Comparison of ENCODE assay signal across 8 cellular contexts in genomic region chr12:124771462-124772361, GRCh38.
A peak's percentile ranks its signal among the peaks of the same experiment; 100 is the strongest.
DNase-seq lines count a peak whose midpoint lies in the region; ATAC-seq, FAIRE-seq and TF ChIP-seq lines count a peak whose summit lies in the region.

No MANE protein-coding gene starts in this region.

- H3K36me3 Mint-ChIP-seq in astrocyte (ENCODE audit: low read depth, unreplicated experiment), result peaks cover 4% of the 10 kb centered on the region

- H3K4me2 ChIP-seq in astrocyte (ENCODE audit: low read length), result peak overlapping the region; percentile 52

- peaks cover 5% of the 10 kb centered on the region for H3K27me3 Mint-ChIP-seq in astrocyte (ENCODE audit: low read depth, unreplicated experiment)

- H3K36me3 ChIP-seq in astrocyte (ENCODE audit: insufficient read depth, low read length) (no peaks in the 10 kb centered on the region), small intestine (ENCODE audit: control insufficient read depth in 2 of 2, insufficient read depth in 2 of 2, low read length in 2 of 2) (no peaks in the 10 kb centered on the region)

- H3K9me3 Mint-ChIP-seq in astrocyte (ENCODE audit: unreplicated experiment), result peaks cover 4% of the 10 kb centered on the region

- ATAC-seq in GM19351 (IDR thresholded peaks at IDR 0.05; ENCODE audit: unreplicated experiment) (no peak), HG03520 (IDR thresholded peaks at IDR 0.05; ENCODE audit: unreplicated experiment) (no peak)

- H3K4me1 ChIP-seq in astrocyte (ENCODE audit: insufficient read depth, low read length) (peaks cover 37% of the 10 kb centered on the region), small intestine (ENCODE audit: control insufficient read depth in 2 of 2, insufficient read depth in 1 of 2, low read depth in 1 of 2, low read length in 1 of 2) (no peaks in the 10 kb centered on the region)

- TF ChIP-seq CTCF in GM12875 (IDR thresholded peaks at IDR 0.05; ENCODE audit: borderline replicate concordance, insufficient read depth, low read depth, low read length), result peak; percentile 95
- peak; percentile 80 for TF ChIP-seq CTCF in astrocyte (IDR thresholded peaks at IDR 0.05; ENCODE audit: insufficient read depth, low read depth, low read length)

- H3K27ac Mint-ChIP-seq in astrocyte (ENCODE audit: unreplicated experiment), result no peak overlapping the region

- 22 to 28% (median 25%) methylated on average over 40 of the region's 40 CpGs for WGBS in small intestine, 3 donors

- no peak overlapping the region for H3K27ac ChIP-seq in astrocyte (ENCODE audit: low read depth, low read length)
- H3K27ac ChIP-seq in small intestine (ENCODE audit: low read depth in 1 of 2, low read length in 1 of 2), result no peak overlapping the region

- peaks cover 23% of the 10 kb centered on the region for H3K4me1 Mint-ChIP-seq in astrocyte (ENCODE audit: low read depth, unreplicated experiment)

- peak; percentile 82 for DNase-seq in NCI-H1694 (lab: John Stamatoyannopoulos, UW)
- DNase-seq in T-helper 9 cell, result peak; percentile 80
- DNase-seq in astrocyte (ENCODE audit: low read depth), result peak; percentile 18
- peak; percentile 30 to 94 (median 73) for DNase-seq in hypothalamus (lab: John Stamatoyannopoulos, UW)
- DNase-seq in small intestine, result peak; percentile 66

- H3K4me3 Mint-ChIP-seq in astrocyte (ENCODE audit: unreplicated experiment), result no peak overlapping the region

- H4K20me1 ChIP-seq in astrocyte (ENCODE audit: insufficient read depth, low read length), result no peaks in the 10 kb centered on the region

- no peaks in the 10 kb centered on the region for H3K79me2 ChIP-seq in astrocyte (ENCODE audit: insufficient read depth, low read length)

- peak overlapping the region; percentile 3 for H2AFZ ChIP-seq in astrocyte (ENCODE audit: low read depth, low read length)

- no peak overlapping the region for H3K4me3 ChIP-seq in GM12875 (ENCODE audit: low read depth, low read length)
- H3K4me3 ChIP-seq in astrocyte (ENCODE audit: insufficient read depth, low read depth, low read length), result no peak overlapping the region
- no peak overlapping the region for H3K4me3 ChIP-seq in small intestine (ENCODE audit: low read depth in 1 of 2, low read length in 2 of 2)

- FAIRE-seq in astrocyte (lab: Jason Lieb, UNC) (no peak), small intestine (lab: Jason Lieb, UNC) (no peak)

- H3K9me3 ChIP-seq in astrocyte (ENCODE audit: insufficient read depth, low read depth, low read length), result no peaks in the 10 kb centered on the region
- H3K9me3 ChIP-seq in small intestine (ENCODE audit: control insufficient read depth, low read depth), result no peaks in the 10 kb centered on the region

- H3K27me3 ChIP-seq in astrocyte (ENCODE audit: insufficient read depth, low read length), result no peaks in the 10 kb centered on the region
- no peaks in the 10 kb centered on the region for H3K27me3 ChIP-seq in small intestine (ENCODE audit: control insufficient read depth in 2 of 2, insufficient read depth in 2 of 2, low read length in 2 of 2)

- H3K9ac ChIP-seq in astrocyte (ENCODE audit: low read length), result peak overlapping the region; percentile 28

Comparison
In these comparisons a context has a peak if more than half of its experiments do, and no peak if none do; other contexts are left out.
1. DNase-seq: peak in every context shown above with its lines; median percentile 82 in NCI-H1694; 80 in T-helper 9 cell; 73 in hypothalamus; 66 in small intestine; 18 in astrocyte.